In genomic region chr1:68149110-68149798, GRCh38 we compare ENCODE assay signal across 19 cellular contexts.
DNase-seq lines count a peak whose midpoint lies in the region; ATAC-seq, FAIRE-seq and TF ChIP-seq lines count a peak whose summit lies in the region.
"Had no signal": no experiment of that assay in that cellular context is flagged by ENCODE, and none has a peak within 500 bp of the region (broad histone marks: within the 10 kb centered on the region; RNA-seq: fewer than 3 reads in every experiment).

No MANE protein-coding gene starts in this region.

- no peaks in the 10 kb centered on the region for H3K9me3 Mint-ChIP-seq in osteocyte (ENCODE audit: unreplicated experiment)
- H3K9me3 Mint-ChIP-seq in Calu3 (ENCODE audit: low read depth, unreplicated experiment) = no peaks in the 10 kb centered on the region

- H3K36me3 Mint-ChIP-seq in osteocyte (ENCODE audit: unreplicated experiment) = peaks cover 43% of the 10 kb centered on the region
- peaks cover 6% of the 10 kb centered on the region for H3K36me3 Mint-ChIP-seq in Calu3 (ENCODE audit: insufficient read depth, unreplicated experiment)
- H3K36me3 Mint-ChIP-seq: CD8-positive, alpha-beta memory T cell had no signal

- BruUV-seq in Calu3 (replicated peaks; lab: Mats Ljungman, UMichigan) = no TSS peak
- no TSS peak for BruUV-seq in HepG2 (replicated peaks; lab: Mats Ljungman, UMichigan)

- H2AK5ac ChIP-seq in H1 (ENCODE audit: low read depth, low read length) = no peak overlapping the region

- H2BK20ac ChIP-seq in H1 (ENCODE audit: low read length) = no peak overlapping the region

- no peak overlapping the region for H3K4ac ChIP-seq in H1 (replicated peaks; ENCODE audit: insufficient read length, low read depth, low read length)

- H3K36me3 ChIP-seq in H1 (ENCODE audit: control insufficient read depth in 2 of 4, insufficient read depth in 4 of 4, low read length in 3 of 4) (no peaks in the 10 kb centered on the region), heart right ventricle (peaks cover 0 to 99% (median 29%) of the 10 kb centered on the region in 9 donors), HepG2 (replicated peaks in 1 of 2; ENCODE audit: control insufficient read depth in 1 of 2, insufficient read depth in 2 of 2, low read length in 2 of 2) (no peaks in the 10 kb centered on the region)
- H3K36me3 ChIP-seq: BLaER1 had no signal

- H3K14ac ChIP-seq in H1 (ENCODE audit: insufficient read length) = no peak overlapping the region

- TF ChIP-seq EP300 in H1 (IDR thresholded peaks at IDR 0.05; ENCODE audit: borderline replicate concordance in 1 of 2, low read depth in 2 of 2, low read length in 2 of 2) (no peak), HepG2 (IDR thresholded peaks at IDR 0.05; ENCODE audit: low read depth in 2 of 2, low read length in 2 of 2) (no peak), HepG2 (CRISPR knock-in tag; IDR thresholded peaks at IDR 0.05; ENCODE audit: borderline replicate concordance) (no peak)

- intact Hi-C loops in heart right ventricle (cut with DNase I) (loop anchor here in 4 of 10 donors (5.0 to 10.0 kb wide), 3 partner anchors 76 to 86 kb away; partner anchors contain the start of gene WLS (in 3 of the 4)), Calu3 (cut with micrococcal nuclease; ENCODE audit: unreplicated experiment) (no loop called here), HepG2 (cut with micrococcal nuclease; ENCODE audit: unreplicated experiment) (no loop called here)

- no peak for TF ChIP-seq CTCF in AG10803 (conservative IDR thresholded peaks at IDR 0.05; ENCODE audit: low read length)
- no peak for TF ChIP-seq CTCF in H1 (IDR thresholded peaks at IDR 0.05; ENCODE audit: control extremely low read depth in 1 of 3, insufficient read depth in 1 of 3, low read depth in 1 of 3, low read length in 3 of 3)
- TF ChIP-seq CTCF in heart right ventricle (IDR thresholded peaks at IDR 0.05) = no peak
- TF ChIP-seq CTCF in osteocyte (IDR thresholded peaks at IDR 0.05) = no peak
- TF ChIP-seq CTCF in Calu3 (IDR thresholded peaks at IDR 0.05; ENCODE audit: unreplicated experiment) = no peak
- TF ChIP-seq CTCF in coronary artery (IDR thresholded peaks at IDR 0.05) = no peak
- TF ChIP-seq CTCF in HepG2 (CRISPR knock-in tag; IDR thresholded peaks at IDR 0.05) = no peak

- H3K27ac Mint-ChIP-seq in osteocyte (ENCODE audit: unreplicated experiment) = peak overlapping the region; percentile 5
- H3K27ac Mint-ChIP-seq in Calu3 (ENCODE audit: unreplicated experiment) = no peak overlapping the region
- H3K27ac Mint-ChIP-seq: CD8-positive, alpha-beta memory T cell had no signal

- no peak overlapping the region for H3K27ac ChIP-seq in H1 (ENCODE audit: low read depth, low read length)
- H3K27ac ChIP-seq in heart right ventricle = peak overlapping the region in 8 of 10 donors; percentile 13 to 76 (median 44)
- H3K27ac ChIP-seq in coronary artery = no peak overlapping the region
- no peak overlapping the region for H3K27ac ChIP-seq in HepG2 (ENCODE audit: extremely low read length, insufficient read depth, low read length)
- H3K27ac ChIP-seq: BLaER1, PC-9 had no signal

- no peak overlapping the region for H3K56ac ChIP-seq in H1 (replicated peaks; ENCODE audit: insufficient read length, low read depth, low read length)

- CTCF ChIA-PET in H1 (lab: Charles Lee; ENCODE audit: partially characterized antibody) = interaction anchor here (1.0 to 1.6 kb wide), 4 partner anchors 29 to 198 kb away, joined by 3 to 8 read pairs (median 4); no protein-coding TSS in a partner anchor
- CTCF ChIA-PET in Calu3 (lab: Charles Lee) = no interaction called here
- CTCF ChIA-PET in HepG2 (lab: Yijun Ruan, JAX; ENCODE audit: low intra/inter-chr PET ratio, low total read pairs) = no interaction called here

- 0 out of 2 replicates have a peak overlapping the region, but pooled peaks have one; percentile 9 for H3K18ac ChIP-seq in H1 (ENCODE audit: extremely low read depth, low read length)

- no peak overlapping the region for H2BK5ac ChIP-seq in H1 (ENCODE audit: low read depth, low read length)

- POLR2A ChIA-PET in H1 (lab: Charles Lee; ENCODE audit: partially characterized antibody) = interaction anchor here (1.1 kb wide), 1 partner anchor 8 kb away, joined by 3 read pairs; no protein-coding TSS in a partner anchor
- POLR2A ChIA-PET in HepG2 (lab: Yijun Ruan, JAX) = no interaction called here

- H3K23ac ChIP-seq in H1 (ENCODE audit: insufficient read length) = no peak overlapping the region

- H3K4me1 Mint-ChIP-seq in osteocyte (ENCODE audit: unreplicated experiment) (no peaks in the 10 kb centered on the region), Calu3 (ENCODE audit: low read depth, unreplicated experiment) (peaks cover 19% of the 10 kb centered on the region)
- H3K4me1 Mint-ChIP-seq: CD8-positive, alpha-beta memory T cell had no signal

- no peaks in the 10 kb centered on the region for H3K79me1 ChIP-seq in H1 (ENCODE audit: low read depth, low read length)

- H4K20me1 ChIP-seq in H1 (replicated peaks in 1 of 2; ENCODE audit: control insufficient read depth in 1 of 2, insufficient read depth in 2 of 2, low read length in 2 of 2) (no peaks in the 10 kb centered on the region), HepG2 (ENCODE audit: insufficient read depth, low read length) (no peaks in the 10 kb centered on the region)
- H4K20me1 ChIP-seq: BLaER1 had no signal

- no peak overlapping the region for H2AFZ ChIP-seq in H1 (ENCODE audit: low read length)
- no peak overlapping the region for H2AFZ ChIP-seq in HepG2 (ENCODE audit: low read length)
- H2AFZ ChIP-seq: PC-9 had no signal

- H3K27me3 Mint-ChIP-seq in osteocyte (ENCODE audit: unreplicated experiment) (no peaks in the 10 kb centered on the region), Calu3 (ENCODE audit: unreplicated experiment) (no peaks in the 10 kb centered on the region)

- H3K79me2 ChIP-seq in H1 (ENCODE audit: control insufficient read depth in 1 of 2, insufficient read depth in 2 of 2, low read length in 2 of 2) = no peaks in the 10 kb centered on the region
- no peaks in the 10 kb centered on the region for H3K79me2 ChIP-seq in HepG2 (ENCODE audit: insufficient read depth, low read length)

- in situ Hi-C loops in HepG2 (cut with HindIII; ENCODE audit: extremely low pct_ligation_motif_present, low pct_unique_long_range_greater_than_20kb) = no loop called here

- no peaks in the 10 kb centered on the region for H3K23me2 ChIP-seq in H1 (ENCODE audit: low read depth, low read length)

- ATAC-seq in heart right ventricle (peak; percentile 48 to 94 (median 75)), GM19452 (IDR thresholded peaks at IDR 0.05; ENCODE audit: unreplicated experiment) (no peak), HepG2 (no peak)
- ATAC-seq: GM12878, K562 had no signal

- H2BK12ac ChIP-seq in H1 (ENCODE audit: low read depth, low read length) = no peak overlapping the region

- no peak overlapping the region for H2BK15ac ChIP-seq in H1 (ENCODE audit: low read length)

- peak; percentile 15 for DNase-seq in AG10803 (ENCODE audit: low read depth)
- DNase-seq in H1 (ENCODE audit: low read depth in 1 of 2, low spot score in 2 of 2) = no peak
- DNase-seq in heart right ventricle = no peak
- DNase-seq in osteocyte (ENCODE audit: extremely low spot score, unreplicated experiment) = no peak
- DNase-seq in Calu3 = no peak
- DNase-seq in coronary artery (ENCODE audit: low spot score) = no peak
- no peak for DNase-seq in HepG2 (ENCODE audit: low spot score)
- DNase-seq: CD8-positive, alpha-beta memory T cell; DMS79 treated with DMSO at 0.1 percent for 48 hours; HCEC 1CT; NCI-H187; NCI-H345; NCI-H69; PC-9 had no signal

- no peak overlapping the region for H4K5ac ChIP-seq in H1 (ENCODE audit: insufficient read length, low read depth, low read length)

- 92% methylated on average over 5 of the region's 5 CpGs; no CpG with 5 or more reads in 1 of the 2 experiments for WGBS in H1 (ENCODE audit: extremely low coverage in 1 of 2, insufficient coverage in 1 of 2, insufficient read length in 1 of 2, insufficient replicate concordance in 2 of 2, low coverage in 1 of 2, low lambda C conversion rate in 2 of 2, missing lambda C conversion rate in 1 of 2), 2 experiments
- 66 to 76% methylated on average over 5 of the region's 5 CpGs for WGBS in heart right ventricle, 2 donors
- WGBS in HepG2 (ENCODE audit: low lambda C conversion rate) = 7% methylated on average over 3 of the region's 5 CpGs

- no peak overlapping the region for H3K4me2 ChIP-seq in H1 (ENCODE audit: insufficient read depth in 1 of 2, low read depth in 2 of 2, low read length in 2 of 2)
- H3K4me2 ChIP-seq in HepG2 (ENCODE audit: low read depth, low read length) = no peak overlapping the region
- H3K4me2 ChIP-seq: BLaER1, PC-9 had no signal

- H3K27me3 ChIP-seq in H1 (replicated peaks in 1 of 4; ENCODE audit: control insufficient read depth in 3 of 4, extremely low read depth in 1 of 4, insufficient read depth in 3 of 4, low read length in 3 of 4) = no peaks in the 10 kb centered on the region
- H3K27me3 ChIP-seq in heart right ventricle = no peaks in the 10 kb centered on the region
- 0 out of 5 replicates have a peak, but pooled peaks cover 0 to 3% of the 10 kb centered on the region in 2 experiments for H3K27me3 ChIP-seq in HepG2 (ENCODE audit: control insufficient read depth in 1 of 2, insufficient read depth in 2 of 2, low read length in 2 of 2)
- H3K27me3 ChIP-seq: BLaER1 had no signal

- H4K91ac ChIP-seq in H1 (replicated peaks; ENCODE audit: insufficient read length, low read length) = no peak overlapping the region

- no peak for TF ChIP-seq POLR2A in H1 (IDR thresholded peaks at IDR 0.05; ENCODE audit: control extremely low read depth in 1 of 2, low read depth in 2 of 2, low read length in 2 of 2)
- TF ChIP-seq POLR2A in HepG2 (IDR thresholded peaks at IDR 0.05; ENCODE audit: insufficient read depth in 1 of 2, low read depth in 2 of 2, low read length in 2 of 2) = no peak

- H3K4me1 ChIP-seq in H1 (replicated peaks in 1 of 4; ENCODE audit: control insufficient read depth in 3 of 4, insufficient read depth in 4 of 4, low read length in 3 of 4) (no peaks in the 10 kb centered on the region), heart right ventricle (peaks cover 0 to 30% (median 14%) of the 10 kb centered on the region in 9 donors), HepG2 (ENCODE audit: insufficient read depth, low read length) (no peaks in the 10 kb centered on the region)
- H3K4me1 ChIP-seq: BLaER1 had no signal

- no peak overlapping the region for H3K4me3 ChIP-seq in AG10803 (ENCODE audit: low read length)
- H3K4me3 ChIP-seq in H1 (ENCODE audit: extremely low read depth in 1 of 4, insufficient read depth in 2 of 4, low read depth in 3 of 4, low read length in 4 of 4) = no peak overlapping the region
- no peak overlapping the region for H3K4me3 ChIP-seq in heart right ventricle
- H3K4me3 ChIP-seq in coronary artery = no peak overlapping the region
- no peak overlapping the region for H3K4me3 ChIP-seq in HepG2 (replicated peaks in 1 of 3; ENCODE audit: insufficient read depth in 1 of 3, low read depth in 2 of 3, low read length in 3 of 3)
- H3K4me3 ChIP-seq: BLaER1, GM12878, K562, PC-9 had no signal

- no peak overlapping the region for H4K8ac ChIP-seq in H1 (ENCODE audit: extremely low read depth, insufficient read depth, low read length)

- H3K9ac ChIP-seq in H1 (replicated peaks in 1 of 4; ENCODE audit: extremely low read depth in 1 of 4, low read depth in 3 of 4, low read length in 3 of 4) (no peak overlapping the region), HepG2 (ENCODE audit: insufficient read depth, low read depth, low read length) (no peak overlapping the region)
- H3K9ac ChIP-seq: BLaER1 had no signal

- FAIRE-seq in H1 (lab: Jason Lieb, UNC) = no peak
- no peak for FAIRE-seq in HepG2 (lab: Jason Lieb, UNC)
- FAIRE-seq: G401.6, GM12878, K562 had no signal

- H2BK120ac ChIP-seq in H1 (replicated peaks; ENCODE audit: low read depth, low read length) = no peak overlapping the region

- H3K9me3 ChIP-seq in H1 (ENCODE audit: insufficient read depth in 2 of 2, low read depth in 1 of 2, low read length in 1 of 2) = no peaks in the 10 kb centered on the region
- H3K9me3 ChIP-seq in heart right ventricle = no peaks in the 10 kb centered on the region
- no peaks in the 10 kb centered on the region for H3K9me3 ChIP-seq in HepG2 (ENCODE audit: low read length)
- H3K9me3 ChIP-seq: BLaER1 had no signal

- no peak overlapping the region for H3K4me3 Mint-ChIP-seq in osteocyte (ENCODE audit: unreplicated experiment)
- no peak overlapping the region for H3K4me3 Mint-ChIP-seq in Calu3 (ENCODE audit: low read depth, unreplicated experiment)
- H3K4me3 Mint-ChIP-seq: CD8-positive, alpha-beta memory T cell had no signal

- no peak for TF ChIP-seq RAD21 in H1 (IDR thresholded peaks at IDR 0.05 in 1 of 2, conservative IDR thresholded peaks at IDR 0.05 in 1 of 2; ENCODE audit: low read depth in 2 of 2, low read length in 2 of 2)
- TF ChIP-seq RAD21 in HepG2 (CRISPR knock-in tag; IDR thresholded peaks at IDR 0.05) = no peak

Comparison
In these comparisons a context has a peak if more than half of its experiments do, and no peak if none do; other contexts are left out.
1. H3K27ac ChIP-seq: peak in heart right ventricle (8 of 10); none in H1 (single experiment), coronary artery (0 of 2) and HepG2 (single experiment).
2. ATAC-seq: peak in heart right ventricle (8 of 8); none in GM19452 (single experiment) and HepG2 (single experiment).